ENCODE assay signal across 18 cellular contexts in the genomic region with DNA sequence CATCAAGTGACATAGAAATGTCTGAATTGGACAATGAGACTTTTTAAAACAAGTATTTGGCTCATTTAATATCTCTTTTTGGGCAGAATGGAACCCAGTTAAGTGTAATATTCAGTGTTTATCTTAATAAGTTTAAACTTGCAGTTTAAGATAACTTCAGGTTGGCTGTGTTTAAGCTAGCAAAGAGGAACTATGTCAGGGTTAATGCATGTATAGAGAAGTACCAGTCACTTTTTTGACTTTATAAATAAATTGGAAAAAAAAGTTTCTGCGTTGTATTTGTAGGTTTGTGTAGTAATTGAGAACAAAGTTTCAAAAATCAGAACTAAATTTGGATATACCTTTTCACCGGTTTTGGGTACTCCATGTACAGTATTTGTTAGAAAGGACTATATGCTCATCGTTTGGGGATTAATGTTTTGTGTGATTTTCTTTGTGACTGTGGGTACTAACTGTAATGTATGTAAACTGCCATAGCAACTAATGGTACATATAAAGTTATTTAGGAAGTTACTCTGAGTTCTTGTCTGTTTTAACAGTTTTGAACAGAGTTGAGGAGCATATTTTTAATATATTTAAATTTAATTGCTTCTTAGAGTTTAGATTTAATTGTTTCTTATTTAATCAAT. TPM values are rescaled to one million over a fixed set of nuclear protein-coding genes. Genes with fewer than 3 reads are reported as not detected.
DNase-seq lines count a peak whose midpoint lies in the region; ATAC-seq, FAIRE-seq and TF ChIP-seq lines count a peak whose summit lies in the region.
"Had no signal": no experiment of that assay in that cellular context is flagged by ENCODE, and none has a peak within 500 bp of the region (broad histone marks: within the 10 kb centered on the region; RNA-seq: fewer than 3 reads in every experiment).

No MANE protein-coding gene starts in this region.

- H3K36me3 Mint-ChIP-seq in HFFc6 (ENCODE audit: low read depth): peaks cover 71% of the 10 kb centered on the region
- H3K36me3 Mint-ChIP-seq in astrocyte (ENCODE audit: low read depth, unreplicated experiment): peaks cover 20% of the 10 kb centered on the region
- peaks cover 18% of the 10 kb centered on the region for H3K36me3 Mint-ChIP-seq in progenitor cell of endocrine pancreas (ENCODE audit: insufficient read depth)

- H3K27me3 ChIP-seq in astrocyte (ENCODE audit: insufficient read depth, low read length): no peaks in the 10 kb centered on the region
- H3K27me3 ChIP-seq: testis had no signal

- H3K4me3 Mint-ChIP-seq in HFFc6 (peak overlapping the region; percentile 100), astrocyte (ENCODE audit: unreplicated experiment) (peak overlapping the region; percentile 98), progenitor cell of endocrine pancreas (ENCODE audit: low read depth) (peak overlapping the region; percentile 47)

- peaks cover 20% of the 10 kb centered on the region for H3K4me1 ChIP-seq in astrocyte (ENCODE audit: insufficient read depth, low read length)

- no peak for DNase-seq in HFFc6
- no peak for DNase-seq in astrocyte (ENCODE audit: low read depth)
- peak; percentile 34 for DNase-seq in fibroblast of villous mesenchyme (ENCODE audit: low read depth)
- no peak for DNase-seq in progenitor cell of endocrine pancreas (ENCODE audit: low spot score, unreplicated experiment)
- no peak for DNase-seq in stimulated activated CD4-positive, alpha-beta T cell treated with anti-CD3 and anti-CD28 coated beads, Interleukin-1b, Interleukin-23, amount 100 ng/mL, for 48 hours
- DNase-seq in NCI-H345 treated with DMSO at 0.1 percent for 48 hours (lab: John Stamatoyannopoulos, UW; ENCODE audit: unreplicated experiment): no peak
- no peak for DNase-seq in Right ventricle myocardium inferior (ENCODE audit: missing footprints)
- DNase-seq: activated effector memory CD4-positive, alpha-beta T cell treated with Interleukin-2 at 50 U/mL for 16 hours; amniotic stem cell; DMS153; NCI-H2081 treated with DMSO at 0.1 percent for 48 hours; NCI-H524 treated with DMSO at 0.1 percent for 48 hours; OCI-M1; testis had no signal

- peaks cover 7% of the 10 kb centered on the region for H4K20me1 ChIP-seq in astrocyte (ENCODE audit: insufficient read depth, low read length)

- H3K36me3 ChIP-seq in astrocyte (ENCODE audit: insufficient read depth, low read length): peaks cover 48% of the 10 kb centered on the region
- H3K36me3 ChIP-seq: right atrium auricular region had no signal

- H3K4me3 ChIP-seq in astrocyte (ENCODE audit: insufficient read depth, low read depth, low read length): peak overlapping the region; percentile 94
- H3K4me3 ChIP-seq in fibroblast of villous mesenchyme (ENCODE audit: low read depth, low read length): peak overlapping the region; percentile 92
- H3K4me3 ChIP-seq: lung, right atrium auricular region, testis had no signal

- no peak for FAIRE-seq in astrocyte (lab: Jason Lieb, UNC)
- FAIRE-seq: HTR-8/SVneo had no signal

- peak overlapping the region; percentile 89 for H3K27ac ChIP-seq in astrocyte (ENCODE audit: low read depth, low read length)
- H3K27ac ChIP-seq: right atrium auricular region, testis had no signal

- no peaks in the 10 kb centered on the region for H3K9me3 ChIP-seq in astrocyte (ENCODE audit: insufficient read depth, low read depth, low read length)
- H3K9me3 ChIP-seq: right atrium auricular region, testis had no signal

- no peak overlapping the region for H2AFZ ChIP-seq in astrocyte (ENCODE audit: low read depth, low read length)

- peak overlapping the region; percentile 100 for H3K27ac Mint-ChIP-seq in HFFc6
- peak overlapping the region; percentile 23 for H3K27ac Mint-ChIP-seq in astrocyte (ENCODE audit: unreplicated experiment)
- H3K27ac Mint-ChIP-seq in progenitor cell of endocrine pancreas: no peak overlapping the region

- H3K9me3 Mint-ChIP-seq in HFFc6: peaks cover 7% of the 10 kb centered on the region
- peaks cover 1% of the 10 kb centered on the region for H3K9me3 Mint-ChIP-seq in astrocyte (ENCODE audit: unreplicated experiment)
- H3K9me3 Mint-ChIP-seq in progenitor cell of endocrine pancreas (ENCODE audit: low read depth): no peaks in the 10 kb centered on the region

- H3K4me2 ChIP-seq in astrocyte (ENCODE audit: low read length): peak overlapping the region; percentile 97

- peaks cover 96% of the 10 kb centered on the region for H3K79me2 ChIP-seq in astrocyte (ENCODE audit: insufficient read depth, low read length)

- TF ChIP-seq CTCF in HFFc6 (IDR thresholded peaks at IDR 0.05): no peak
- no peak for TF ChIP-seq CTCF in astrocyte (IDR thresholded peaks at IDR 0.05; ENCODE audit: insufficient read depth, low read depth, low read length)
- TF ChIP-seq CTCF in fibroblast of villous mesenchyme (IDR thresholded peaks at IDR 0.05; ENCODE audit: insufficient read depth, low read depth, low read length): no peak
- TF ChIP-seq CTCF in progenitor cell of endocrine pancreas (IDR thresholded peaks at IDR 0.05; ENCODE audit: unreplicated experiment): no peak

- peaks cover 65% of the 10 kb centered on the region for H3K4me1 Mint-ChIP-seq in HFFc6 (ENCODE audit: low read depth)
- peaks cover 42% of the 10 kb centered on the region for H3K4me1 Mint-ChIP-seq in astrocyte (ENCODE audit: low read depth, unreplicated experiment)
- peaks cover 32% of the 10 kb centered on the region for H3K4me1 Mint-ChIP-seq in progenitor cell of endocrine pancreas (ENCODE audit: low read depth)

- peaks cover 16% of the 10 kb centered on the region for H3K27me3 Mint-ChIP-seq in HFFc6 (ENCODE audit: insufficient read depth)
- no peaks in the 10 kb centered on the region for H3K27me3 Mint-ChIP-seq in astrocyte (ENCODE audit: low read depth, unreplicated experiment)
- H3K27me3 Mint-ChIP-seq in progenitor cell of endocrine pancreas: no peaks in the 10 kb centered on the region

- ATAC-seq in Right ventricle myocardium inferior (no peak), GM18519 (IDR thresholded peaks at IDR 0.05; ENCODE audit: low FRiP score, unreplicated experiment) (no peak)

- intact Hi-C loops in Right ventricle myocardium inferior (cut with DNase I): loop anchor here (10.0 kb wide), 2 partner anchors 116 to 156 kb away; no protein-coding TSS in a partner anchor

- H3K9ac ChIP-seq in astrocyte (ENCODE audit: low read length): peak overlapping the region; percentile 97

RNA-seq across cellular contexts. Expression of gene HMGA2, which starts 4.5 kb away (rescaled TPM):
- total RNA-seq in HFFc6 (2021; fragmentation: NEBNext Ultra II Directional; extraction: Animal tissue kit (Norgen Biotek cat#: 25700)): 100 to 1,000 TPM in 5 of 6 experiments, 10 to 100 TPM in 1; 83.8 to 170 (median 167) TPM
- 199 and 214 TPM in 2 replicates for total RNA-seq in astrocyte
- 29.8 and 48.0 TPM in 2 replicates for total RNA-seq in fibroblast of villous mesenchyme
- 213 and 220 TPM in 2 replicates for total RNA-seq in progenitor cell of endocrine pancreas
- not detected for total RNA-seq in Right ventricle myocardium inferior
- total RNA-seq: right atrium auricular region had no signal

Comparison
In these comparisons a context has a peak if more than half of its experiments do, and no peak if none do; other contexts are left out.
1. H3K4me3 Mint-ChIP-seq: peak in every context shown above with its lines; median percentile 100 in HFFc6; 98 in astrocyte; 47 in progenitor cell of endocrine pancreas.
2. RNA of gene HMGA2, which starts 4.5 kb away (total RNA-seq): 213 to 220 TPM in progenitor cell of endocrine pancreas, 199 to 214 TPM in astrocyte, 83.8 to 170 TPM in HFFc6 and 29.8 to 48.0 TPM in fibroblast of villous mesenchyme; not detected in Right ventricle myocardium inferior (single experiment); every median in the first group is over 10 times any median in the second.